1 cellular context compared by ENCODE assay signal in the genomic region with DNA sequence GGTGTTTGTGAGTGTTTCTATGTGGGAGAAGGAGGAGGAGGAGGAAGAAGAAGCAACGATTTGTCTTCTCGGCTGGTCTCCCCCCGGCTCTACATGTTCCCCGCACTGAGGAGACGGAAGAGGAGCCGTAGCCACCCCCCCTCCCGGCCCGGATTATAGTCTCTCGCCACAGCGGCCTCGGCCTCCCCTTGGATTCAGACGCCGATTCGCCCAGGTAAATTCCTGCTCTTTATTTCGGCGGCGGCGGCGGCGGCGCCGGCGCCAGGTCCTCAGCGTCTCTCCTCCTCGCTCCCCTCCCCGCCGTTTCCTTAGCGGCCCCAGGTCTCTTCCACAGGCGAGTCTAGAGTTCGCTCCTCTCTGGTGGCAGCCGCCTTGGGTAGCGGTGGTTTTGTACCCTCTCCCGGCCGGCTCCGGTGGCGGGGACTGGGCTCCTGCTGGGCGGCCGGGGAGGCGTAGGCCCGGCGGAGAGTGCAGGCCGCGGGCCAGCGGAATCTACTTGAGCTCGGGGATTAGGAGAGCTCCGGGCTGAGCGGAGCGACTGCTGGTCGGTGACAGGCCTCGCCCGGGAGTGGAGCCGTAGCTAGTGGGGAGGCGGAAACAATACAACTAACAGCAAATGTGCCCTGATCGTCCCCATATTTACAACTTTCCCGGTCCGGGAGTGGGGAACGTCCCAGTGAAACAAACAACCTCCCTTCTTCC.
TF ChIP-seq lines count a peak whose summit lies in the region.

No MANE protein-coding gene starts in this region.

TF ChIP-seq in HepG2, 621 proteins besides CTCF, POLR2A, EP300 and RAD21 (continued from another document and continues in another):
- TF ChIP-seq, protein P1, sequence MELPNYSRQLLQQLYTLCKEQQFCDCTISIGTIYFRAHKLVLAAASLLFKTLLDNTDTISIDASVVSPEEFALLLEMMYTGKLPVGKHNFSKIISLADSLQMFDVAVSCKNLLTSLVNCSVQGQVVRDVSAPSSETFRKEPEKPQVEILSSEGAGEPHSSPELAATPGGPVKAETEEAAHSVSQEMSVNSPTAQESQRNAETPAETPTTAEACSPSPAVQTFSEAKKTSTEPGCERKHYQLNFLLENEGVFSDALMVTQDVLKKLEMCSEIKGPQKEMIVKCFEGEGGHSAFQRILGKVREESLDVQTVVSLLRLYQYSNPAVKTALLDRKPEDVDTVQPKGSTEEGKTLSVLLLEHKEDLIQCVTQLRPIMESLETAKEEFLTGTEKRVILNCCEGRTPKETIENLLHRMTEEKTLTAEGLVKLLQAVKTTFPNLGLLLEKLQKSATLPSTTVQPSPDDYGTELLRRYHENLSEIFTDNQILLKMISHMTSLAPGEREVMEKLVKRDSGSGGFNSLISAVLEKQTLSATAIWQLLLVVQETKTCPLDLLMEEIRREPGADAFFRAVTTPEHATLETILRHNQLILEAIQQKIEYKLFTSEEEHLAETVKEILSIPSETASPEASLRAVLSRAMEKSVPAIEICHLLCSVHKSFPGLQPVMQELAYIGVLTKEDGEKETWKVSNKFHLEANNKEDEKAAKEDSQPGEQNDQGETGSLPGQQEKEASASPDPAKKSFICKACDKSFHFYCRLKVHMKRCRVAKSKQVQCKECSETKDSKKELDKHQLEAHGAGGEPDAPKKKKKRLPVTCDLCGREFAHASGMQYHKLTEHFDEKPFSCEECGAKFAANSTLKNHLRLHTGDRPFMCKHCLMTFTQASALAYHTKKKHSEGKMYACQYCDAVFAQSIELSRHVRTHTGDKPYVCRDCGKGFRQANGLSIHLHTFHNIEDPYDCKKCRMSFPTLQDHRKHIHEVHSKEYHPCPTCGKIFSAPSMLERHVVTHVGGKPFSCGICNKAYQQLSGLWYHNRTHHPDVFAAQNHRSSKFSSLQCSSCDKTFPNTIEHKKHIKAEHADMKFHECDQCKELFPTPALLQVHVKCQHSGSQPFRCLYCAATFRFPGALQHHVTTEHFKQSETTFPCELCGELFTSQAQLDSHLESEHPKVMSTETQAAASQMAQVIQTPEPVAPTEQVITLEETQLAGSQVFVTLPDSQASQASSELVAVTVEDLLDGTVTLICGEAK (IDR thresholded peaks at IDR 0.05): no peak
- TF ChIP-seq, protein P1 (CRISPR knock-in tag; IDR thresholded peaks at IDR 0.05): peak; percentile 59; the same call in 1 of the 2 replicates
- no peak for TF ChIP-seq ZNF510 (CRISPR knock-in tag; IDR thresholded peaks at IDR 0.05; ENCODE audit: low read depth)
- TF ChIP-seq, protein P2, sequence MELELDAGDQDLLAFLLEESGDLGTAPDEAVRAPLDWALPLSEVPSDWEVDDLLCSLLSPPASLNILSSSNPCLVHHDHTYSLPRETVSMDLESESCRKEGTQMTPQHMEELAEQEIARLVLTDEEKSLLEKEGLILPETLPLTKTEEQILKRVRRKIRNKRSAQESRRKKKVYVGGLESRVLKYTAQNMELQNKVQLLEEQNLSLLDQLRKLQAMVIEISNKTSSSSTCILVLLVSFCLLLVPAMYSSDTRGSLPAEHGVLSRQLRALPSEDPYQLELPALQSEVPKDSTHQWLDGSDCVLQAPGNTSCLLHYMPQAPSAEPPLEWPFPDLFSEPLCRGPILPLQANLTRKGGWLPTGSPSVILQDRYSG (CRISPR knock-in tag; IDR thresholded peaks at IDR 0.05): no peak
- TF ChIP-seq NFKB2 (CRISPR knock-in tag; IDR thresholded peaks at IDR 0.05; ENCODE audit: borderline replicate concordance): no peak; the same call in 1 of the 2 replicates
- TF ChIP-seq SOX6 (IDR thresholded peaks at IDR 0.05): no peak
- no peak for TF ChIP-seq SOX6 (CRISPR knock-in tag; IDR thresholded peaks at IDR 0.05)
- TF ChIP-seq ATF1 (CRISPR knock-in tag; IDR thresholded peaks at IDR 0.05): no peak
- no peak for TF ChIP-seq FOXA1 (IDR thresholded peaks at IDR 0.05)
- TF ChIP-seq FOXA1 (CRISPR knock-in tag; IDR thresholded peaks at IDR 0.05): 0 out of 2 replicates have a peak, but pooled peaks have one; percentile 15
- peak; percentile 75; the same call in 1 of the 2 replicates for TF ChIP-seq GLI4 (CRISPR knock-in tag; IDR thresholded peaks at IDR 0.05; ENCODE audit: borderline replicate concordance)
- TF ChIP-seq ZNF556 (CRISPR knock-in tag; IDR thresholded peaks at IDR 0.05; ENCODE audit: borderline replicate concordance): no peak
- TF ChIP-seq ZNF7 (CRISPR knock-in tag; IDR thresholded peaks at IDR 0.05): peak; percentile 21; the same call in 1 of the 2 replicates
- peak; percentile 32; the same call in 1 of the 2 replicates for TF ChIP-seq PHF21A (CRISPR knock-in tag; IDR thresholded peaks at IDR 0.05)
- TF ChIP-seq BRD4 (CRISPR knock-in tag; IDR thresholded peaks at IDR 0.05): no peak
- TF ChIP-seq ZBTB14 (CRISPR knock-in tag; IDR thresholded peaks at IDR 0.05): no peak
- peak; percentile 99 for TF ChIP-seq ZFX (CRISPR knock-in tag; IDR thresholded peaks at IDR 0.05; ENCODE audit: low read depth)
- no peak for TF ChIP-seq MATR3 (CRISPR knock-in tag; IDR thresholded peaks at IDR 0.05)
- TF ChIP-seq ZNF407 (CRISPR knock-in tag; IDR thresholded peaks at IDR 0.05; ENCODE audit: not compliant biosample characterization): peak; percentile 61
- TF ChIP-seq U2AF1 (optimal IDR thresholded peaks at IDR 0.05; ENCODE audit: low read depth, low read length): no peak
- no peak for TF ChIP-seq KDM1A (CRISPR knock-in tag; IDR thresholded peaks at IDR 0.05)
- TF ChIP-seq RBFOX2 (IDR thresholded peaks at IDR 0.05; ENCODE audit: low read depth, low read length): no peak; the same call in none of the 2 replicates
- TF ChIP-seq ZFP82 (CRISPR knock-in tag; IDR thresholded peaks at IDR 0.05; ENCODE audit: borderline replicate concordance): no peak
- TF ChIP-seq, protein P3, sequence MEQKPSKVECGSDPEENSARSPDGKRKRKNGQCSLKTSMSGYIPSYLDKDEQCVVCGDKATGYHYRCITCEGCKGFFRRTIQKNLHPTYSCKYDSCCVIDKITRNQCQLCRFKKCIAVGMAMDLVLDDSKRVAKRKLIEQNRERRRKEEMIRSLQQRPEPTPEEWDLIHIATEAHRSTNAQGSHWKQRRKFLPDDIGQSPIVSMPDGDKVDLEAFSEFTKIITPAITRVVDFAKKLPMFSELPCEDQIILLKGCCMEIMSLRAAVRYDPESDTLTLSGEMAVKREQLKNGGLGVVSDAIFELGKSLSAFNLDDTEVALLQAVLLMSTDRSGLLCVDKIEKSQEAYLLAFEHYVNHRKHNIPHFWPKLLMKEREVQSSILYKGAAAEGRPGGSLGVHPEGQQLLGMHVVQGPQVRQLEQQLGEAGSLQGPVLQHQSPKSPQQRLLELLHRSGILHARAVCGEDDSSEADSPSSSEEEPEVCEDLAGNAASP (CRISPR knock-in tag; IDR thresholded peaks at IDR 0.05; ENCODE audit: borderline replicate concordance): no peak
- no peak for TF ChIP-seq TP53 (CRISPR knock-in tag; conservative IDR thresholded peaks at IDR 0.05)
- TF ChIP-seq ONECUT2 (CRISPR knock-in tag; IDR thresholded peaks at IDR 0.05): no peak
- TF ChIP-seq CEBPZ (IDR thresholded peaks at IDR 0.05; ENCODE audit: low read length): no peak
- no peak for TF ChIP-seq ZMYM2 (CRISPR knock-in tag; IDR thresholded peaks at IDR 0.05)
- no peak for TF ChIP-seq ZNF816 (CRISPR knock-in tag; IDR thresholded peaks at IDR 0.05; ENCODE audit: borderline replicate concordance)
